ENCODE assay signal across 8 cellular contexts in genomic region chr9:114348906-114349482, GRCh38. TPM values are rescaled to one million over a fixed set of nuclear protein-coding genes. Genes with fewer than 3 reads are reported as not detected.
DNase-seq lines count a peak whose midpoint lies in the region; ATAC-seq, FAIRE-seq and TF ChIP-seq lines count a peak whose summit lies in the region.

No MANE protein-coding gene starts in this region.

- RAD21 ChIA-PET in GM12878 (lab: Charles Lee; ENCODE audit: unreplicated experiment): interaction anchor here (0.9 to 2.5 kb wide), 13 partner anchors 15 to 268 kb away, joined by 3 to 29 read pairs (median 5); partner anchors contain the start of gene AKNA

- no peak overlapping the region for H2AFZ ChIP-seq in GM12878 (ENCODE audit: control insufficient read depth, low read depth, low read length)

- peak; percentile 69 for FAIRE-seq in GM12878 (lab: Jason Lieb, UNC)

- peak overlapping the region; percentile 41 for H3K9ac ChIP-seq in HUES6 (ENCODE audit: low read length)
- no peak overlapping the region for H3K9ac ChIP-seq in GM12878 (ENCODE audit: control insufficient read depth, insufficient read depth, low read length)

- ATAC-seq in GM21619 (IDR thresholded peaks at IDR 0.05; ENCODE audit: unreplicated experiment) (peak; percentile 89), GM12878 (peak; percentile 96)

- H3K27me3 ChIP-seq in HUES6 (ENCODE audit: control insufficient read depth, insufficient read depth, low read length) (no peaks in the 10 kb centered on the region), GM12878 (replicated peaks in 1 of 2; ENCODE audit: control insufficient read depth in 2 of 2, insufficient read depth in 2 of 2, low read length in 1 of 2) (no peaks in the 10 kb centered on the region), kidney epithelial cell (ENCODE audit: control insufficient read depth, insufficient read depth, low read length) (no peaks in the 10 kb centered on the region)

- intact Hi-C loops in GM12878 (cut with micrococcal nuclease; ENCODE audit: unreplicated experiment): loop anchor here (1.0 to 10.0 kb wide), 3 partner anchors 17 to 156 kb away; partner anchors contain the start of gene WHRN

- H3K27ac ChIP-seq in HUES6 (ENCODE audit: low read depth, low read length) (peak overlapping the region; percentile 78; the same call in 1 of the 2 replicates), GM12878 (ENCODE audit: control insufficient read depth, insufficient read depth) (peak overlapping the region; percentile 29)

- peak; percentile 65 to 75 for TF ChIP-seq EP300 in GM12878 (IDR thresholded peaks at IDR 0.05; ENCODE audit: borderline replicate concordance in 1 of 2, control insufficient read depth in 1 of 2, low read depth in 2 of 2, low read length in 2 of 2)

- no peak for TF ChIP-seq RAD21 in GM12878 (IDR thresholded peaks at IDR 0.05; ENCODE audit: insufficient read depth, low read depth, low read length)

- SMC1A ChIA-PET in GM12878 (lab: Charles Lee; ENCODE audit: uncharacterized antibody, unreplicated experiment): interaction anchor here (0.6 to 3.1 kb wide), 12 partner anchors 9 to 268 kb away, joined by 3 to 20 read pairs (median 4); partner anchors contain the start of gene AKNA

- DNase-seq in EL: peak; percentile 100
- peak; percentile 34 for DNase-seq in T-helper 9 cell
- peak; percentile 94 for DNase-seq in GM12878 (ENCODE audit: low read depth, low spot score)
- DNase-seq in kidney epithelial cell (ENCODE audit: low read depth): peak; percentile 100
- DNase-seq in stimulated activated CD4-positive, alpha-beta T cell treated with anti-CD3 and anti-CD28 coated beads, Interleukin-4, amount 100 ng/mL, for 4 hours: peak; percentile 76 to 81
- DNase-seq in NCI-H510A (lab: John Stamatoyannopoulos, UW): no peak

- no peaks in the 10 kb centered on the region for H3K79me2 ChIP-seq in GM12878 (ENCODE audit: control insufficient read depth, insufficient read depth, low read length)

- POLR2A ChIA-PET in GM12878 (lab: Charles Lee): interaction anchor here (0.6 to 5.1 kb wide), 9 partner anchors 15 to 48 kb away, joined by 3 to 26 read pairs (median 4); partner anchors contain the start of gene AKNA

- TF ChIP-seq CTCF in GM12878 (IDR thresholded peaks at IDR 0.05 in 2 of 3, conservative IDR thresholded peaks at IDR 0.05 in 1 of 3; ENCODE audit: control insufficient read depth in 2 of 3, extremely low read depth in 1 of 3, insufficient read depth in 1 of 3, low read depth in 3 of 3, low read length in 3 of 3): no peak
- TF ChIP-seq CTCF in kidney epithelial cell (IDR thresholded peaks at IDR 0.05; ENCODE audit: insufficient read depth, low read length, poor library complexity, severe bottlenecking): no peak

- CTCF ChIA-PET in GM12878 (lab: Yijun Ruan, JAX): interaction anchor here (3.1 to 3.3 kb wide), 2 partner anchors 36 to 41 kb away, joined by 18 read pairs; no protein-coding TSS in a partner anchor

- H3K36me3 ChIP-seq in HUES6 (ENCODE audit: control insufficient read depth, insufficient read depth, low read length) (peaks cover 65% of the 10 kb centered on the region), GM12878 (ENCODE audit: control insufficient read depth in 2 of 2, insufficient read depth in 2 of 2, low read length in 1 of 2) (peaks cover 46 to 59% of the 10 kb centered on the region in 2 experiments), kidney epithelial cell (ENCODE audit: control insufficient read depth, insufficient read depth, low read length) (peaks cover 7% of the 10 kb centered on the region)

- in situ Hi-C loops in GM12878 (cut with MboI): no loop called here

- TSS peak; percentile 29 for BruUV-seq in GM12878 (replicated peaks; lab: Mats Ljungman, UMichigan)

- no peaks in the 10 kb centered on the region for H3K9me3 ChIP-seq in HUES6 (ENCODE audit: control insufficient read depth, insufficient read depth, low read depth, low read length)
- H3K9me3 ChIP-seq in GM12878 (replicated peaks; ENCODE audit: control insufficient read depth, insufficient read depth, low read length): no peaks in the 10 kb centered on the region

- 0% methylated on average over 9 of the region's 9 CpGs for WGBS in GM12878 (ENCODE audit: insufficient coverage, insufficient replicate concordance, low lambda C conversion rate, missing lambda C conversion rate)

- H4K20me1 ChIP-seq in GM12878 (ENCODE audit: control insufficient read depth, insufficient read depth): no peaks in the 10 kb centered on the region

- peaks cover 19% of the 10 kb centered on the region for H3K4me1 ChIP-seq in HUES6 (ENCODE audit: control insufficient read depth, insufficient read depth, low read length)
- peaks cover 25% of the 10 kb centered on the region for H3K4me1 ChIP-seq in GM12878 (ENCODE audit: control insufficient read depth, insufficient read depth, low read length)

- H3K4me2 ChIP-seq in GM12878 (ENCODE audit: control insufficient read depth, insufficient read depth): no peak overlapping the region

- peak; percentile 59; the same call in 1 of the 2 replicates for TF ChIP-seq POLR2A in GM12878 (IDR thresholded peaks at IDR 0.05; ENCODE audit: low read depth, low read length)

- no peak overlapping the region for H3K4me3 ChIP-seq in HUES6 (ENCODE audit: low read depth, low read length)
- no peak overlapping the region for H3K4me3 ChIP-seq in GM12878
- no peak overlapping the region for H3K4me3 ChIP-seq in kidney epithelial cell (ENCODE audit: low read depth, low read length)

TF ChIP-seq in GM12878, 131 proteins besides CTCF, POLR2A, EP300 and RAD21 (continues in another document):
- TF ChIP-seq KLF5 (IDR thresholded peaks at IDR 0.05; ENCODE audit: partially characterized antibody) (no peak), CHD4 (IDR thresholded peaks at IDR 0.05) (no peak), SUPT20H (IDR thresholded peaks at IDR 0.05; ENCODE audit: borderline replicate concordance, control insufficient read depth, low read depth, low read length) (no peak)

RNA-seq across cellular contexts. Expression of gene ORM2, which starts 19.3 kb away (rescaled TPM):
- not detected in 2 replicates for total RNA-seq in GM12878 (2013; cell fraction: nucleolus; rRNA removed)
- total RNA-seq in GM12878 (2014; rRNA removed) (not detected in 2 replicates), GM12878 (2014; rRNA removed; fragmentation: Illumina TruSeq; extraction: Trizol) (not detected in 2 replicates), GM12878 (2021) (0.64 TPM in 1 of 2 replicates, not detected in the other), kidney epithelial cell (not detected in 2 replicates)
- not detected for polyA plus RNA-seq in GM12878 (2011; ENCODE audit: low read depth)
- polyA plus RNA-seq in GM12878 (2011; rRNA removed) (not detected in 2 replicates), GM12878 (2014; fragmentation: Illumina TruSeq; extraction: Trizol) (not detected in 2 replicates), GM12878 (2014; fragmentation: Nextera tagmentation; extraction: Ambion mirVana) (not detected), GM12878 (2014; rRNA removed) (not detected in 2 replicates), GM12878 (2016; fragmentation: Nextera tagmentation; extraction: Ambion mirVana) (not detected)
- not detected in 2 replicates for polyA plus RNA-seq in GM12878 (2011; cell fraction: cytosol; rRNA removed)
- not detected in 2 replicates for polyA plus RNA-seq in GM12878 (2011; cell fraction: nucleus; rRNA removed)
- polyA plus RNA-seq in GM12878 (2012): not detected in 2 replicates
- polyA minus RNA-seq in GM12878 (2011; rRNA and poly(A)+ RNA removed): not detected in 2 replicates
- polyA minus RNA-seq in GM12878 (2011; cell fraction: cytosol; rRNA and poly(A)+ RNA removed): not detected in 2 replicates
- not detected in 2 replicates for polyA minus RNA-seq in GM12878 (2011; cell fraction: nucleus; rRNA and poly(A)+ RNA removed)

RNA-seq across cellular contexts. Expression of gene ORM1, which starts 26.1 kb away (rescaled TPM):
- not detected in 2 replicates for total RNA-seq in GM12878 (2013; cell fraction: nucleolus; rRNA removed)
- total RNA-seq in GM12878 (2014; rRNA removed): not detected in 2 replicates
- total RNA-seq in GM12878 (2014; rRNA removed; fragmentation: Illumina TruSeq; extraction: Trizol): not detected in 2 replicates
- 3.5 and 4.4 TPM in 2 replicates for total RNA-seq in GM12878 (2021)
- not detected for polyA plus RNA-seq in GM12878 (2011; ENCODE audit: low read depth)
- polyA plus RNA-seq in GM12878 (2011; rRNA removed): not detected in 2 replicates
- not detected in 2 replicates for polyA plus RNA-seq in GM12878 (2011; cell fraction: cytosol; rRNA removed)
- not detected in 2 replicates for polyA plus RNA-seq in GM12878 (2011; cell fraction: nucleus; rRNA removed)
- polyA plus RNA-seq in GM12878 (2012): not detected in 2 replicates
- not detected in 2 replicates for polyA plus RNA-seq in GM12878 (2014; fragmentation: Illumina TruSeq; extraction: Trizol)
- polyA plus RNA-seq in GM12878 (2014; fragmentation: Nextera tagmentation; extraction: Ambion mirVana): not detected
- polyA plus RNA-seq in GM12878 (2014; rRNA removed): not detected in 2 replicates
- polyA plus RNA-seq in GM12878 (2016; fragmentation: Nextera tagmentation; extraction: Ambion mirVana): not detected
- not detected in 2 replicates for polyA minus RNA-seq in GM12878 (2011; rRNA and poly(A)+ RNA removed)
- polyA minus RNA-seq in GM12878 (2011; cell fraction: cytosol; rRNA and poly(A)+ RNA removed): not detected in 2 replicates
- polyA minus RNA-seq in GM12878 (2011; cell fraction: nucleus; rRNA and poly(A)+ RNA removed): not detected in 2 replicates
- total RNA-seq in kidney epithelial cell: not detected in 2 replicates

RNA-seq across cellular contexts. Expression of gene AKNA, which starts 38.8 kb away (rescaled TPM):
- total RNA-seq in GM12878 (2013; cell fraction: nucleolus; rRNA removed): 305 and 316 TPM in 2 replicates
- total RNA-seq in GM12878 (2014; rRNA removed): 49.4 and 59.0 TPM in 2 replicates
- 36.0 and 39.8 TPM in 2 replicates for total RNA-seq in GM12878 (2014; rRNA removed; fragmentation: Illumina TruSeq; extraction: Trizol)
- 117 and 132 TPM in 2 replicates for total RNA-seq in GM12878 (2021)
- polyA plus RNA-seq in GM12878 (2011; ENCODE audit: low read depth): 22.0 TPM
- 18.0 and 30.1 TPM in 2 replicates for polyA plus RNA-seq in GM12878 (2011; rRNA removed)
- polyA plus RNA-seq in GM12878 (2011; cell fraction: cytosol; rRNA removed): 33.7 and 39.1 TPM in 2 replicates
- 107 and 123 TPM in 2 replicates for polyA plus RNA-seq in GM12878 (2011; cell fraction: nucleus; rRNA removed)
- 57.1 and 64.5 TPM in 2 replicates for polyA plus RNA-seq in GM12878 (2012)
- polyA plus RNA-seq in GM12878 (2014; fragmentation: Illumina TruSeq; extraction: Trizol): 27.2 and 57.6 TPM in 2 replicates
- polyA plus RNA-seq in GM12878 (2014; fragmentation: Nextera tagmentation; extraction: Ambion mirVana): 1 to 10 TPM; 1.6 to 5.0 TPM
- 71.9 and 77.7 TPM in 2 replicates for polyA plus RNA-seq in GM12878 (2014; rRNA removed)
- polyA plus RNA-seq in GM12878 (2016; fragmentation: Nextera tagmentation; extraction: Ambion mirVana): 10 to 100 TPM; 28.0 to 30.9 TPM
- polyA minus RNA-seq in GM12878 (2011; rRNA and poly(A)+ RNA removed): 47.4 and 97.2 TPM in 2 replicates
- 31.4 and 34.5 TPM in 2 replicates for polyA minus RNA-seq in GM12878 (2011; cell fraction: cytosol; rRNA and poly(A)+ RNA removed)
- 64.4 and 127 TPM in 2 replicates for polyA minus RNA-seq in GM12878 (2011; cell fraction: nucleus; rRNA and poly(A)+ RNA removed)
- 34.6 and 40.5 TPM in 2 replicates for total RNA-seq in kidney epithelial cell
